9 cellular contexts compared by ENCODE assay signal in genomic region chr6:17392978-17393334, GRCh38. TPM values are rescaled to one million over a fixed set of nuclear protein-coding genes. Genes with fewer than 3 reads are reported as not detected.
DNase-seq lines count a peak whose midpoint lies in the region; ATAC-seq and TF ChIP-seq lines count a peak whose summit lies in the region.
"Had no signal": no experiment of that assay in that cellular context is flagged by ENCODE, and none has a peak within 500 bp of the region (broad histone marks: within the 10 kb centered on the region; RNA-seq: fewer than 3 reads in every experiment).

No MANE protein-coding gene starts in this region.

- H2AK5ac ChIP-seq in trophoblast cell (ENCODE audit: low read length): peak overlapping the region; percentile 92

- peaks cover 10% of the 10 kb centered on the region for H3K27me3 ChIP-seq in CD4-positive, alpha-beta memory T cell (ENCODE audit: insufficient read depth, low read length)
- H3K27me3 ChIP-seq in WERI-Rb-1 (ENCODE audit: insufficient read depth, low read depth, severe bottlenecking) (no peaks in the 10 kb centered on the region), heart right ventricle (peaks cover 0 to 37% (median 0%) of the 10 kb centered on the region in 7 donors), trophoblast cell (ENCODE audit: insufficient read depth, low read length) (no peaks in the 10 kb centered on the region)

- TF ChIP-seq CTCF in WERI-Rb-1 (IDR thresholded peaks at IDR 0.05; ENCODE audit: low read depth, low read length) (no peak), heart right ventricle (IDR thresholded peaks at IDR 0.05) (no peak)

- peak overlapping the region; percentile 38 for H3K9ac ChIP-seq in trophoblast cell (ENCODE audit: low read length)

- H2BK12ac ChIP-seq in trophoblast cell (ENCODE audit: low read length): peak overlapping the region; percentile 99

- H2BK120ac ChIP-seq in trophoblast cell (ENCODE audit: insufficient read depth, low read length, poor library complexity): peak overlapping the region; percentile 94

- no peak overlapping the region for H3K4me3 ChIP-seq in CD4-positive, alpha-beta memory T cell (ENCODE audit: low read length in 2 of 2)
- H3K4me3 ChIP-seq in WERI-Rb-1 (ENCODE audit: low read depth, low read length) (peak overlapping the region; percentile 88), heart right ventricle (peak overlapping the region; percentile 21 to 66 (median 58)), trophoblast cell (ENCODE audit: low read depth, low read length) (peak overlapping the region; percentile 87)

- POLR2A ChIA-PET in CD4-positive, alpha-beta memory T cell (lab: Charles Lee; ENCODE audit: partially characterized antibody): no interaction called here

- H3K4me3 Mint-ChIP-seq in CD4-positive, alpha-beta memory T cell: peak overlapping the region in 5 of 8 donors; percentile 11 to 67 (median 30)

- intact Hi-C loops in CD4-positive, alpha-beta memory T cell (cut with micrococcal nuclease): no loop called here
- intact Hi-C loops in heart right ventricle (cut with DNase I): loop anchor here in 6 of 10 donors (5.0 to 10.0 kb wide), 4 partner anchors 88 to 108 kb away; partner anchors contain the start of gene RBM24 (in 2 of the 6)

- peak overlapping the region; percentile 92 for H3K4ac ChIP-seq in trophoblast cell (ENCODE audit: low read depth, low read length)

- peaks cover 45 to 54% of the 10 kb centered on the region in 2 donors for H3K27me3 Mint-ChIP-seq in CD4-positive, alpha-beta memory T cell

- peak overlapping the region; percentile 77 for H4K12ac ChIP-seq in trophoblast cell (ENCODE audit: low read depth, low read length)

- H3K23ac ChIP-seq in trophoblast cell (ENCODE audit: low read length): no peak overlapping the region

- H4K91ac ChIP-seq in trophoblast cell (ENCODE audit: low read depth, low read length): peak overlapping the region; percentile 90

- peaks cover 1 to 10% (median 4%) of the 10 kb centered on the region in 4 donors for H3K4me1 Mint-ChIP-seq in CD4-positive, alpha-beta memory T cell

- peaks cover 9% of the 10 kb centered on the region for H3K79me2 ChIP-seq in trophoblast cell (ENCODE audit: control insufficient read depth, insufficient read depth, low read length, poor library complexity)

- peaks cover 15% of the 10 kb centered on the region for H3K79me1 ChIP-seq in trophoblast cell (ENCODE audit: low read length)

- ATAC-seq in heart right ventricle (peak in 7 of 8 donors; percentile 9 to 53 (median 37)), GM19324 (IDR thresholded peaks at IDR 0.05; ENCODE audit: low FRiP score, unreplicated experiment) (no peak), HG03571 (IDR thresholded peaks at IDR 0.05; ENCODE audit: unreplicated experiment) (no peak), GM18861 (IDR thresholded peaks at IDR 0.05; ENCODE audit: unreplicated experiment) (no peak)

- H3K27ac Mint-ChIP-seq in CD4-positive, alpha-beta memory T cell: no peak overlapping the region

- peak overlapping the region; percentile 75 for H3K4me2 ChIP-seq in trophoblast cell (ENCODE audit: low read length)

- H3K36me3 ChIP-seq in CD4-positive, alpha-beta memory T cell (ENCODE audit: insufficient read depth, low read length): no peaks in the 10 kb centered on the region
- H3K36me3 ChIP-seq in WERI-Rb-1 (peaks cover 4% of the 10 kb centered on the region), heart right ventricle (no peaks in the 10 kb centered on the region), trophoblast cell (ENCODE audit: control insufficient read depth in 1 of 2, insufficient read depth in 2 of 2, low read length in 2 of 2) (peaks cover 2 to 3% of the 10 kb centered on the region in 2 experiments)

- peak overlapping the region; percentile 92 for H4K8ac ChIP-seq in trophoblast cell (ENCODE audit: low read depth, low read length)

- peak overlapping the region; percentile 93 for H2BK5ac ChIP-seq in trophoblast cell (ENCODE audit: low read depth, low read length, poor library complexity)

- no peaks in the 10 kb centered on the region for H3K4me1 ChIP-seq in CD4-positive, alpha-beta memory T cell (ENCODE audit: insufficient read depth, low read length)
- H3K4me1 ChIP-seq in heart right ventricle: peaks cover 0 to 15% (median 8%) of the 10 kb centered on the region in 9 donors
- H3K4me1 ChIP-seq in trophoblast cell (ENCODE audit: control insufficient read depth in 1 of 2, insufficient read depth in 2 of 2, low read length in 2 of 2): peaks cover 2 to 3% of the 10 kb centered on the region in 2 experiments

- no peaks in the 10 kb centered on the region for H3K36me3 Mint-ChIP-seq in CD4-positive, alpha-beta memory T cell

- peak overlapping the region; percentile 99 for H2AFZ ChIP-seq in trophoblast cell (ENCODE audit: insufficient read depth, low read length, poor library complexity)

- peak overlapping the region; percentile 99 for H3K18ac ChIP-seq in trophoblast cell (ENCODE audit: low read length)

- CTCF ChIA-PET in CD4-positive, alpha-beta memory T cell (lab: Charles Lee; ENCODE audit: partially characterized antibody): no interaction called here

- no peak for DNase-seq in CD4-positive, alpha-beta memory T cell
- DNase-seq in WERI-Rb-1 (no peak), heart right ventricle (no peak), trophoblast cell (no peak), amygdala (lab: John Stamatoyannopoulos, UW) (no peak)
- DNase-seq: MV-4-11 had no signal

- 15% methylated on average over 5 of the region's 5 CpGs for WGBS in heart right ventricle, 2 donors
- WGBS in trophoblast cell (ENCODE audit: extremely low coverage, insufficient coverage, insufficient read length): no CpG with 5 or more reads among the region's 5 CpGs

- H3K27ac ChIP-seq in CD4-positive, alpha-beta memory T cell (ENCODE audit: low read depth, low read length): no peak overlapping the region
- H3K27ac ChIP-seq in WERI-Rb-1: peak overlapping the region; percentile 57
- H3K27ac ChIP-seq in heart right ventricle: peak overlapping the region in 9 of 10 donors; percentile 54 to 93 (median 76)
- peak overlapping the region; percentile 99 for H3K27ac ChIP-seq in trophoblast cell (ENCODE audit: low read depth, low read length)

- H3K14ac ChIP-seq in trophoblast cell (ENCODE audit: low read length): peak overlapping the region; percentile 98

- peaks cover 0 to 12% (median 2%) of the 10 kb centered on the region in 8 donors for H3K9me3 Mint-ChIP-seq in CD4-positive, alpha-beta memory T cell

- no peaks in the 10 kb centered on the region for H3K9me3 ChIP-seq in CD4-positive, alpha-beta memory T cell (ENCODE audit: control insufficient read depth in 1 of 2, low read length in 2 of 2)
- H3K9me3 ChIP-seq in WERI-Rb-1 (ENCODE audit: severe bottlenecking) (peaks cover 9% of the 10 kb centered on the region), heart right ventricle (peaks cover 0 to 8% (median 0%) of the 10 kb centered on the region in 11 donors), trophoblast cell (ENCODE audit: insufficient read depth, low read depth, low read length) (no peaks in the 10 kb centered on the region)

RNA-seq across cellular contexts. Expression of gene CAP2, which starts 0.4 kb away (rescaled TPM):
- not detected for total RNA-seq in CD4-positive, alpha-beta memory T cell
- polyA plus RNA-seq in CD4-positive, alpha-beta memory T cell: not detected
- total RNA-seq in heart right ventricle: 100 to 1,000 TPM; 116 to 211 (median 172) TPM
- polyA plus RNA-seq in heart right ventricle: 10 to 100 TPM; 42.0 to 57.4 TPM
- polyA plus RNA-seq in trophoblast cell (2013): 32.0 and 34.0 TPM in 2 replicates

Comparison
In these comparisons a context has a peak if more than half of its experiments do, and no peak if none do; other contexts are left out.
1. H3K4me3 ChIP-seq: peak in WERI-Rb-1 (single experiment), heart right ventricle (10 of 10) and trophoblast cell (single experiment); none in CD4-positive, alpha-beta memory T cell (0 of 2).
2. ATAC-seq: peak in heart right ventricle (7 of 8); none in GM19324 (single experiment), HG03571 (single experiment) and GM18861 (single experiment).
3. RNA of gene CAP2, which starts 0.4 kb away (total RNA-seq): 116 to 211 TPM in heart right ventricle; not detected in CD4-positive, alpha-beta memory T cell; every median in the first group is over 100 times any median in the second.